In the genomic region with DNA sequence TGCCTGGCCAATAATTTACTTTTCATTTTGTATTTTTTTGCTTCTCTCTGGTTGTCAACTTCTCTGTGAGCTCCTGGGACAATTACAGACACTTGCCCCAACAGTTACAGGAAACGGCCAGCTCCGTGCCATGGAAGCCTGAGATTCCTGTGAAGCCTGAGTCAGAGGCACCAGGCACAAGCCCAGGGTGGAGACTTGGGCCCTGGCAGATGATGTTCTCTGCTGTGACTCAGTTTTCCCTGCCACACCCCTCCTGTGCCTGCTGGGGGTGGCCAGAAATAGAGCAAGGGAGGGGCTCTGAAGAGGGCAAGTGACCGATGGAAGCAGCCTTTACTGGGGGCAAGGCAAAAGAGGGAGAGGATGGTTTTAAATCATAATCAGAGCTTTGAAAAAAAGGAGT, we compare ENCODE assay signal across 9 cellular contexts. TPM values are rescaled to one million over a fixed set of nuclear protein-coding genes. Genes with fewer than 3 reads are reported as not detected.
DNase-seq lines count a peak whose midpoint lies in the region; ATAC-seq and TF ChIP-seq lines count a peak whose summit lies in the region.
"Had no signal": no experiment of that assay in that cellular context is flagged by ENCODE, and none has a peak within 500 bp of the region (broad histone marks: within the 10 kb centered on the region; RNA-seq: fewer than 3 reads in every experiment).

No MANE protein-coding gene starts in this region.

- no peak for TF ChIP-seq POLR2A in transverse colon (IDR thresholded peaks at IDR 0.05)
- TF ChIP-seq POLR2A in testis (IDR thresholded peaks at IDR 0.05) = no peak

- in situ Hi-C loops in transverse colon (cut with MboI; ENCODE audit: low pct_ligation_motif_present in 1 of 4, low pct_unique_long_range_greater_than_20kb in 1 of 4, low sequenced_read_pairs in 3 of 4) = no loop called here

- no peak overlapping the region for H3K4me3 ChIP-seq in left lung
- H3K4me3 ChIP-seq in transverse colon = no peak overlapping the region
- no peak overlapping the region for H3K4me3 ChIP-seq in testis

- 64 to 100% methylated on average over 1 to 3 of the region's 3 CpGs for WGBS in transverse colon (ENCODE audit: low coverage in 1 of 2), 2 donors
- 89 to 90% methylated on average over 3 of the region's 3 CpGs for WGBS in testis, 2 donors

- H3K27ac Mint-ChIP-seq in activated CD4-positive, alpha-beta memory T cell treated with anti-CD3 and anti-CD28 coated beads for 36 hours = peak overlapping the region; percentile 56
- H3K27ac Mint-ChIP-seq in activated CD4-positive, alpha-beta memory T cell treated with anti-CD3 and anti-CD28 coated beads, Interleukin-2, amount 10 ng/mL, durations not matched to agents 7 days and 5 days = no peak overlapping the region
- H3K27ac Mint-ChIP-seq: B cell had no signal

- no peaks in the 10 kb centered on the region for H3K27me3 Mint-ChIP-seq in activated CD4-positive, alpha-beta memory T cell treated with anti-CD3 and anti-CD28 coated beads for 36 hours
- H3K27me3 Mint-ChIP-seq in activated CD4-positive, alpha-beta memory T cell treated with anti-CD3 and anti-CD28 coated beads, Interleukin-2, amount 10 ng/mL, durations not matched to agents 7 days and 5 days = no peaks in the 10 kb centered on the region
- H3K27me3 Mint-ChIP-seq: B cell had no signal

- DNase-seq in activated CD4-positive, alpha-beta memory T cell treated with anti-CD3 and anti-CD28 coated beads for 36 hours = no peak
- DNase-seq in activated CD4-positive, alpha-beta memory T cell treated with anti-CD3 and anti-CD28 coated beads, Interleukin-2, amount 10 ng/mL, durations not matched to agents 7 days and 5 days = no peak
- DNase-seq in dedifferentiated amniotic fluid mesenchymal stem cell (ENCODE audit: extremely low spot score) (peak; percentile 92), left lung (peak in 1 of 2 donors; percentile 67), transverse colon (peak; percentile 55), OCI-M1 (lab: John Stamatoyannopoulos, UW) (no peak), inferior parietal cortex (ENCODE audit: extremely low spot score) (no peak), testis (no peak)

- no peak for TF ChIP-seq EP300 in transverse colon (IDR thresholded peaks at IDR 0.05; ENCODE audit: low read depth)

- POLR2A ChIA-PET in activated CD4-positive, alpha-beta memory T cell treated with anti-CD3 and anti-CD28 coated beads for 36 hours (lab: Charles Lee) = no interaction called here
- POLR2A ChIA-PET in activated CD4-positive, alpha-beta memory T cell treated with anti-CD3 and anti-CD28 coated beads, Interleukin-2, amount 10 ng/mL, durations not matched to agents 7 days and 5 days (lab: Charles Lee) = no interaction called here

- H3K27me3 ChIP-seq in left lung = no peaks in the 10 kb centered on the region
- no peaks in the 10 kb centered on the region for H3K27me3 ChIP-seq in transverse colon
- no peaks in the 10 kb centered on the region for H3K27me3 ChIP-seq in testis

- peak overlapping the region; percentile 45 to 71 for H3K27ac ChIP-seq in left lung
- H3K27ac ChIP-seq in transverse colon = peak overlapping the region; percentile 64 to 81 (median 78)
- no peak overlapping the region for H3K27ac ChIP-seq in testis

- H3K4me3 Mint-ChIP-seq in activated CD4-positive, alpha-beta memory T cell treated with anti-CD3 and anti-CD28 coated beads for 36 hours = no peak overlapping the region
- H3K4me3 Mint-ChIP-seq in activated CD4-positive, alpha-beta memory T cell treated with anti-CD3 and anti-CD28 coated beads, Interleukin-2, amount 10 ng/mL, durations not matched to agents 7 days and 5 days = no peak overlapping the region
- H3K4me3 Mint-ChIP-seq: B cell had no signal

- no peaks in the 10 kb centered on the region for H3K9me3 ChIP-seq in left lung
- no peaks in the 10 kb centered on the region for H3K9me3 ChIP-seq in transverse colon
- H3K9me3 ChIP-seq in testis = no peaks in the 10 kb centered on the region

- H3K4me1 Mint-ChIP-seq in activated CD4-positive, alpha-beta memory T cell treated with anti-CD3 and anti-CD28 coated beads for 36 hours (ENCODE audit: low read depth) = peaks cover 3% of the 10 kb centered on the region
- H3K4me1 Mint-ChIP-seq in activated CD4-positive, alpha-beta memory T cell treated with anti-CD3 and anti-CD28 coated beads, Interleukin-2, amount 10 ng/mL, durations not matched to agents 7 days and 5 days = no peaks in the 10 kb centered on the region

- intact Hi-C loops in activated CD4-positive, alpha-beta memory T cell treated with anti-CD3 and anti-CD28 coated beads for 36 hours (cut with micrococcal nuclease) = no loop called here
- intact Hi-C loops in left lung (cut with DNase I) = no loop called here
- intact Hi-C loops in transverse colon (cut with DNase I; ENCODE audit: low total_unique reads) = no loop called here
- intact Hi-C loops in testis (cut with DNase I; ENCODE audit: low total_unique reads) = no loop called here

- CTCF ChIA-PET in activated CD4-positive, alpha-beta memory T cell treated with anti-CD3 and anti-CD28 coated beads for 36 hours (lab: Charles Lee) = interaction anchor here (1.0 kb wide), 1 partner anchor 14 kb away, joined by 3 read pairs; no protein-coding TSS in a partner anchor
- CTCF ChIA-PET in activated CD4-positive, alpha-beta memory T cell treated with anti-CD3 and anti-CD28 coated beads, Interleukin-2, amount 10 ng/mL, durations not matched to agents 7 days and 5 days (lab: Charles Lee) = no interaction called here

- peaks cover 9% of the 10 kb centered on the region for H3K36me3 Mint-ChIP-seq in activated CD4-positive, alpha-beta memory T cell treated with anti-CD3 and anti-CD28 coated beads for 36 hours
- H3K36me3 Mint-ChIP-seq in activated CD4-positive, alpha-beta memory T cell treated with anti-CD3 and anti-CD28 coated beads, Interleukin-2, amount 10 ng/mL, durations not matched to agents 7 days and 5 days (ENCODE audit: low read depth) = peaks cover 7% of the 10 kb centered on the region

- ATAC-seq in left lung = peak; percentile 86

- H3K36me3 ChIP-seq in left lung (peaks cover 0 to 63% of the 10 kb centered on the region in 2 donors), transverse colon (peaks cover 0 to 29% (median 9%) of the 10 kb centered on the region in 4 donors), testis (ENCODE audit: low read depth, missing control alignments) (no peaks in the 10 kb centered on the region)

- TF ChIP-seq CTCF in left lung (IDR thresholded peaks at IDR 0.05) = no peak
- TF ChIP-seq CTCF in transverse colon (IDR thresholded peaks at IDR 0.05) = no peak
- no peak for TF ChIP-seq CTCF in testis (IDR thresholded peaks at IDR 0.05)

- peaks cover 0 to 22% of the 10 kb centered on the region in 2 donors for H3K4me1 ChIP-seq in left lung
- H3K4me1 ChIP-seq in transverse colon = peaks cover 0 to 19% (median 11%) of the 10 kb centered on the region in 4 donors
- H3K4me1 ChIP-seq in testis = peaks cover 23% of the 10 kb centered on the region

- H3K9me3 Mint-ChIP-seq in activated CD4-positive, alpha-beta memory T cell treated with anti-CD3 and anti-CD28 coated beads for 36 hours = no peaks in the 10 kb centered on the region
- no peaks in the 10 kb centered on the region for H3K9me3 Mint-ChIP-seq in activated CD4-positive, alpha-beta memory T cell treated with anti-CD3 and anti-CD28 coated beads, Interleukin-2, amount 10 ng/mL, durations not matched to agents 7 days and 5 days

RNA-seq across cellular contexts. Expression of a gene that starts 4.9 kb away (rescaled TPM):
- under 1 TPM; 0.38 to 0.51 TPM for total RNA-seq in activated CD4-positive, alpha-beta memory T cell treated with anti-CD3 and anti-CD28 coated beads for 36 hours
- 1 to 10 TPM; 1.2 to 1.3 TPM for total RNA-seq in activated CD4-positive, alpha-beta memory T cell treated with anti-CD3 and anti-CD28 coated beads, Interleukin-2, amount 10 ng/mL, durations not matched to agents 7 days and 5 days
- 1 to 10 TPM in 1 of 2 donors, under 1 TPM in 1; 0.60 to 1.2 TPM for total RNA-seq in left lung
- under 1 TPM in 1 of 4 donors, not detected in 3; 0.55 TPM for total RNA-seq in transverse colon
- under 1 TPM in 1 of 2 donors, not detected in 1; 0.55 TPM for total RNA-seq in testis
- polyA plus RNA-seq in testis (ENCODE audit: insufficient read depth, low read depth, low replicate concordance) = not detected

RNA-seq across cellular contexts. Expression of a gene that starts 13.7 kb away (rescaled TPM):
- 10 to 100 TPM; 73.7 to 77.6 TPM for total RNA-seq in activated CD4-positive, alpha-beta memory T cell treated with anti-CD3 and anti-CD28 coated beads for 36 hours
- total RNA-seq in activated CD4-positive, alpha-beta memory T cell treated with anti-CD3 and anti-CD28 coated beads, Interleukin-2, amount 10 ng/mL, durations not matched to agents 7 days and 5 days = 10 to 100 TPM; 68.4 to 74.3 TPM
- total RNA-seq in left lung (100 to 1,000 TPM; 250 to 265 TPM), transverse colon (100 to 1,000 TPM; 138 to 294 (median 167) TPM), testis (100 to 1,000 TPM; 330 to 484 TPM)
- 423 TPM for polyA plus RNA-seq in testis (ENCODE audit: insufficient read depth, low read depth, low replicate concordance)

RNA-seq across cellular contexts. Expression of a gene that starts 20.8 kb away (rescaled TPM):
- 10 to 100 TPM; 64.6 to 75.3 TPM for total RNA-seq in activated CD4-positive, alpha-beta memory T cell treated with anti-CD3 and anti-CD28 coated beads for 36 hours
- 10 to 100 TPM; 71.4 to 74.7 TPM for total RNA-seq in activated CD4-positive, alpha-beta memory T cell treated with anti-CD3 and anti-CD28 coated beads, Interleukin-2, amount 10 ng/mL, durations not matched to agents 7 days and 5 days
- total RNA-seq in left lung = 10 to 100 TPM; 56.6 to 61.6 TPM
- 10 to 100 TPM; 36.5 to 69.5 (median 45.2) TPM for total RNA-seq in transverse colon
- total RNA-seq in testis = 10 to 100 TPM; 57.5 to 60.5 TPM
- polyA plus RNA-seq in testis (ENCODE audit: insufficient read depth, low read depth, low replicate concordance) = 76.9 TPM

Comparison
In these comparisons a context has a peak if more than half of its experiments do, and no peak if none do; other contexts are left out.
1. DNase-seq: peak in dedifferentiated amniotic fluid mesenchymal stem cell (single experiment) and transverse colon (single experiment); none in activated CD4-positive, alpha-beta memory T cell treated with anti-CD3 and anti-CD28 coated beads for 36 hours (single experiment), activated CD4-positive, alpha-beta memory T cell treated with anti-CD3 and anti-CD28 coated beads, Interleukin-2, amount 10 ng/mL, durations not matched to agents 7 days and 5 days (single experiment), OCI-M1 (single experiment), inferior parietal cortex (single experiment) and testis (single experiment).
2. H3K27ac ChIP-seq: peak in left lung (2 of 2) and transverse colon (4 of 4); none in testis (0 of 2).